8 cellular contexts compared by ENCODE assay signal in genomic region chr12:129540954-129541353, GRCh38.
"Had no signal": no experiment of that assay in that cellular context is flagged by ENCODE, and none has a peak within 500 bp of the region (broad histone marks: within the 10 kb centered on the region; RNA-seq: fewer than 3 reads in every experiment).

No MANE protein-coding gene starts in this region.

- H3K27ac Mint-ChIP-seq: IgD-negative memory B cell had no signal

- H3K4me2 ChIP-seq: KMS-11 had no signal

- H3K9ac ChIP-seq: KMS-11 had no signal

- H3K27me3 Mint-ChIP-seq: IgD-negative memory B cell had no signal

- DNase-seq: IMR-90, KBM-7, KG1 had no signal

- H3K4me3 Mint-ChIP-seq: IgD-negative memory B cell had no signal

- H3K4me3 ChIP-seq: K562 had no signal

- H3K27ac ChIP-seq: HL-60, KMS-11 had no signal

- ATAC-seq: HepG2, K562 had no signal

- H3K36me3 Mint-ChIP-seq: IgD-negative memory B cell had no signal

- H3K4me1 Mint-ChIP-seq: IgD-negative memory B cell had no signal
